13 cellular contexts compared by ENCODE assay signal in the genomic region with DNA sequence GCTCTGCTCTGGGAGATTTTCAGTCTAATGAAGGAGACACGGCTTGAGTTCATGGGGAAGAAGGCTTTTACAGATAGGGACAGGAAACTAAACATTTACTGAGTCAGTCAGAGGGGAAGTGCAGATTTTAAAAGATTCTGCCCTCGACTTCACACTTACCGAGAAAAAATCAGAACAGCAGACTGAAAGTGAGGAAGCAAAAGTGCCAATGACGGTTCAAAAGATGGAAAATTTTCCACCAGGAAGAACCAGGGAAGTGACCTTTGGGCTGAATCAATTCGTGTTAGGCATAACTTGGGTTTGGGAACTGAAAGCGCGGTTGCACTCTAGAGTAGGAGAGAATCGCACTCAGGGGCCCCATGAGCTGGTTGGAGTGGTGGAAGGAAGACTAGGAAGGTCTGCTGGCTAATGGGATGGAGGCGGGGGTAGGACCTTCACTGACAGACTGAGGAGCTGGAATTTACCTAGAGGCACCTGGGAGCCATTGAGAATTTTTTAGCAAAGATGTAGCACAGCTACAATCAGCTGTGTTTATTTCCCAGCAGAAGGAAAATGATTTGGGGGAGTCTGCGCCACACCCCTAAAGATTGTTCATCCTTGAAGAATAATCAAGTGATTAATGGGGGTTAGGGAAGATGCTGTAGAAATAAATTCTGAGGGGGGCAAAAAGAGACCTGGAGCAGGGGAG. TPM values are rescaled to one million over a fixed set of nuclear protein-coding genes. Genes with fewer than 3 reads are reported as not detected.
DNase-seq lines count a peak whose midpoint lies in the region; ATAC-seq, FAIRE-seq and TF ChIP-seq lines count a peak whose summit lies in the region.
"Had no signal": no experiment of that assay in that cellular context is flagged by ENCODE, and none has a peak within 500 bp of the region (broad histone marks: within the 10 kb centered on the region; RNA-seq: fewer than 3 reads in every experiment).

No MANE protein-coding gene starts in this region.

- no peak for ATAC-seq in activated T-cell treated with anti-CD3 and anti-CD28 coated beads, Interleukin-2, amount 50 U/mL, for 72 hours (replicated peaks in 1 of 2)
- ATAC-seq in activated CD8-positive, alpha-beta T cell treated with anti-CD3 and anti-CD28 coated beads for 36 hours: no peak
- peak; percentile 25 for ATAC-seq in left lobe of liver
- no peak for ATAC-seq in GM19023 (IDR thresholded peaks at IDR 0.05; ENCODE audit: unreplicated experiment)
- no peak for ATAC-seq in HG03280 (IDR thresholded peaks at IDR 0.05; ENCODE audit: unreplicated experiment)

- H3K4me3 ChIP-seq in stomach: peak overlapping the region in 3 of 4 donors; percentile 44 to 63 (median 62)

- CTCF ChIA-PET in activated CD8-positive, alpha-beta T cell treated with anti-CD3 and anti-CD28 coated beads for 36 hours (lab: Charles Lee): interaction anchor here (0.7 kb wide), 1 partner anchor 123 kb away, joined by 3 read pairs; no protein-coding TSS in a partner anchor

- FAIRE-seq in HTR-8/SVneo (lab: Jason Lieb, UNC): no peak

- POLR2A ChIA-PET in activated CD8-positive, alpha-beta T cell treated with anti-CD3 and anti-CD28 coated beads for 36 hours (lab: Charles Lee): no interaction called here

- peaks cover 14 to 88% (median 45%) of the 10 kb centered on the region in 3 donors for H3K27me3 ChIP-seq in stomach

- H3K4me1 Mint-ChIP-seq in activated T-cell treated with anti-CD3 and anti-CD28 coated beads, Interleukin-2, amount 50 U/mL, for 72 hours (ENCODE audit: low read depth): peaks cover 22% of the 10 kb centered on the region
- H3K4me1 Mint-ChIP-seq in activated CD8-positive, alpha-beta T cell treated with anti-CD3 and anti-CD28 coated beads for 36 hours (ENCODE audit: low read depth): peaks cover 9% of the 10 kb centered on the region

- no peak overlapping the region for H3K27ac ChIP-seq in stomach
- H3K27ac ChIP-seq: body of pancreas, parathyroid adenoma, WERI-Rb-1 had no signal

- H3K36me3 ChIP-seq in stomach: no peaks in the 10 kb centered on the region
- H3K36me3 ChIP-seq: WERI-Rb-1 had no signal

- H3K36me3 Mint-ChIP-seq in activated T-cell treated with anti-CD3 and anti-CD28 coated beads, Interleukin-2, amount 50 U/mL, for 72 hours (ENCODE audit: insufficient read depth in 2 of 2): no peaks in the 10 kb centered on the region
- H3K36me3 Mint-ChIP-seq in activated CD8-positive, alpha-beta T cell treated with anti-CD3 and anti-CD28 coated beads for 36 hours (ENCODE audit: low read depth): no peaks in the 10 kb centered on the region

- H3K27me3 Mint-ChIP-seq in activated T-cell treated with anti-CD3 and anti-CD28 coated beads, Interleukin-2, amount 50 U/mL, for 72 hours (ENCODE audit: low read depth): peaks cover 69% of the 10 kb centered on the region
- H3K27me3 Mint-ChIP-seq in activated CD8-positive, alpha-beta T cell treated with anti-CD3 and anti-CD28 coated beads for 36 hours: peaks cover 60% of the 10 kb centered on the region

- 28 to 33% (median 29%) methylated on average over 10 of the region's 10 CpGs for WGBS in stomach, 5 donors

- H3K27ac Mint-ChIP-seq in activated T-cell treated with anti-CD3 and anti-CD28 coated beads, Interleukin-2, amount 50 U/mL, for 72 hours: no peak overlapping the region
- H3K27ac Mint-ChIP-seq in activated CD8-positive, alpha-beta T cell treated with anti-CD3 and anti-CD28 coated beads for 36 hours: no peak overlapping the region

- peaks cover 0 to 3% (median 0%) of the 10 kb centered on the region in 4 donors for H3K9me3 ChIP-seq in stomach
- H3K9me3 ChIP-seq: body of pancreas had no signal

- DNase-seq in activated T-cell treated with anti-CD3 and anti-CD28 coated beads, Interleukin-2, amount 50 U/mL, for 72 hours: no peak
- DNase-seq in activated T-cell treated with anti-CD3 and anti-CD28 coated beads, Interleukin-2, amount 50 U/mL, for 48 hours: no peak
- DNase-seq in activated CD8-positive, alpha-beta T cell treated with anti-CD3 and anti-CD28 coated beads for 36 hours: no peak
- DNase-seq in left lobe of liver (ENCODE audit: low spot score): no peak
- DNase-seq in stomach: no peak
- DNase-seq in HTR-8/SVneo (ENCODE audit: insufficient read length, low spot score): no peak
- DNase-seq: IMR-90 had no signal

- peaks cover 24 to 34% (median 30%) of the 10 kb centered on the region in 4 donors for H3K4me1 ChIP-seq in stomach
- H3K4me1 ChIP-seq: parathyroid adenoma had no signal

- TF ChIP-seq POLR2A in stomach (IDR thresholded peaks at IDR 0.05): no peak

- intact Hi-C loops in activated CD8-positive, alpha-beta T cell treated with anti-CD3 and anti-CD28 coated beads for 36 hours (cut with micrococcal nuclease): no loop called here
- intact Hi-C loops in stomach (cut with DNase I; ENCODE audit: low total_unique reads): no loop called here

- H3K4me3 Mint-ChIP-seq in activated T-cell treated with anti-CD3 and anti-CD28 coated beads, Interleukin-2, amount 50 U/mL, for 72 hours: peak overlapping the region; percentile 90 to 92
- H3K4me3 Mint-ChIP-seq in activated CD8-positive, alpha-beta T cell treated with anti-CD3 and anti-CD28 coated beads for 36 hours: peak overlapping the region; percentile 43

- TF ChIP-seq EP300 in stomach (IDR thresholded peaks at IDR 0.05): no peak

- TF ChIP-seq CTCF in activated CD8-positive, alpha-beta T cell treated with anti-CD3 and anti-CD28 coated beads for 36 hours (IDR thresholded peaks at IDR 0.05): no peak
- TF ChIP-seq CTCF in stomach (IDR thresholded peaks at IDR 0.05): no peak

- no peaks in the 10 kb centered on the region for H3K9me3 Mint-ChIP-seq in activated T-cell treated with anti-CD3 and anti-CD28 coated beads, Interleukin-2, amount 50 U/mL, for 72 hours
- no peaks in the 10 kb centered on the region for H3K9me3 Mint-ChIP-seq in activated CD8-positive, alpha-beta T cell treated with anti-CD3 and anti-CD28 coated beads for 36 hours

RNA-seq across cellular contexts. Expression of a gene that starts 1.2 kb away (rescaled TPM):
- total RNA-seq in activated T-cell treated with anti-CD3 and anti-CD28 coated beads, Interleukin-2, amount 50 U/mL, for 72 hours: not detected
- total RNA-seq in activated CD8-positive, alpha-beta T cell treated with anti-CD3 and anti-CD28 coated beads for 36 hours: not detected
- total RNA-seq in left lobe of liver: 0.38 TPM
- total RNA-seq in stomach: 1 to 10 TPM in 1 of 5 donors, under 1 TPM in 1, not detected in 3; 0.55 to 2.5 TPM
- under 1 TPM in 2 of 3 donors, not detected in 1; 0.08 to 0.19 TPM for polyA plus RNA-seq in stomach
- total RNA-seq: glomerular endothelial cell, IMR-90 had no signal
- polyA plus RNA-seq: IMR-90 had no signal
